ENCODE assay signal across 10 cellular contexts in the genomic region with DNA sequence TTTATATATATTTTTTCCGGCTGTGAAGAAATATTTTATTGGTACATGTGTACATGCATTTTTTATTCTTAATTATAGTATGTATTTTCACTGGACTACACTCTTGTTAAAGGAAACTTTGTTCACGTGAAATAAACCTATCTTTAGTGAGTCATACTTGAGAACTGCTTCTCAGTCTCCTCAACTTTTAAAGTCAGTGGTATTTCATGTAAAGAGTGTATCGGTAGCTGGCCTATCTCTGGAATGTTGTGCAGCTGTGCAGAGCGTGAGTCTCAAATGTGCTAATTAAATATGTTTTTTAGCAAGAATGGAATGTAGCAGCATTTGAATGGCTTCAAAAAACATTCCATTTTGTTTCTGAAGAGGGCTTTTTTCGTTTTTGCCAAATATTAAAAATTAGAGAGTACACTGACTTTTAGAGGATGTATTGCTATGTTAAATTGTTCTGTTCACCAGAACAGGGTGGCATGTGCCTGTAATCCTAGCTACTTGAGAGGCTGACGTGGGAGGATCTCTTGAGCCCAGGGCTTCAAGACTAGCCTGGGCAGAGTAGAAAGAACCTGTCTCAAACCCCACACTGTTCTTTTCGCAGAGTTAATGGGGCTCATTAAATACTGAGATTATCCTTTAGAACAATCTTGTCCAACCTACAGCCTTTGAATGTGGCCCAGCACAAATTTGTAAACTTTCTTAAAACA. TPM values are rescaled to one million over a fixed set of nuclear protein-coding genes. Genes with fewer than 3 reads are reported as not detected.
DNase-seq lines count a peak whose midpoint lies in the region; ATAC-seq, FAIRE-seq and TF ChIP-seq lines count a peak whose summit lies in the region.
"Had no signal": no experiment of that assay in that cellular context is flagged by ENCODE, and none has a peak within 500 bp of the region (broad histone marks: within the 10 kb centered on the region; RNA-seq: fewer than 3 reads in every experiment).

No MANE protein-coding gene starts in this region.

- TF ChIP-seq RAD21 in A549 (conservative IDR thresholded peaks at IDR 0.05 in 1 of 2, IDR thresholded peaks at IDR 0.05 in 1 of 2) = no peak

- no peak for TF ChIP-seq CTCF in A549 (IDR thresholded peaks at IDR 0.05)
- no peak for TF ChIP-seq CTCF in Loucy (conservative IDR thresholded peaks at IDR 0.05; ENCODE audit: low read length)
- TF ChIP-seq CTCF in endothelial cell of umbilical vein (IDR thresholded peaks at IDR 0.05; ENCODE audit: extremely low read depth in 1 of 2, insufficient read depth in 1 of 2, low read depth in 1 of 2, low read length in 2 of 2) = no peak
- no peak for TF ChIP-seq CTCF in nephron (IDR thresholded peaks at IDR 0.05; ENCODE audit: unreplicated experiment in 3 of 3)
- no peak for TF ChIP-seq CTCF in PC-9 (conservative IDR thresholded peaks at IDR 0.05)

- H3K27ac ChIP-seq in A549 = peak overlapping the region in 1 of 2 experiments; percentile 53; a peak in 4 of 6 replicates
- peak overlapping the region; percentile 45 for H3K27ac ChIP-seq in endothelial cell of umbilical vein (ENCODE audit: insufficient read depth, low read depth, low read length)
- no peak overlapping the region for H3K27ac ChIP-seq in PC-9

- H3K9me2 ChIP-seq in Loucy (replicated peaks; ENCODE audit: low read depth, low read length) = no peaks in the 10 kb centered on the region
- no peaks in the 10 kb centered on the region; the same call in 1 of the 2 replicates for H3K9me2 ChIP-seq in PC-9 (ENCODE audit: insufficient read depth)

- H3K4me1 ChIP-seq in A549 (peaks cover 56% of the 10 kb centered on the region), Loucy (ENCODE audit: insufficient read depth, low read length, poor library complexity, severe bottlenecking) (peaks cover 16% of the 10 kb centered on the region), endothelial cell of umbilical vein (ENCODE audit: control insufficient read depth, extremely low read depth, insufficient read depth, low read length) (peaks cover 33% of the 10 kb centered on the region), PC-9 (replicated peaks; ENCODE audit: insufficient read depth) (no peaks in the 10 kb centered on the region)

- H3K36me3 Mint-ChIP-seq in nephron (ENCODE audit: low read depth) = no peaks in the 10 kb centered on the region
- H3K36me3 Mint-ChIP-seq: activated naive CD4-positive, alpha-beta T cell treated with anti-CD3 and anti-CD28 coated beads, Interleukin-2, amount 50 U/mL, for 24 hours had no signal

- H3K9me1 ChIP-seq in endothelial cell of umbilical vein (replicated peaks; ENCODE audit: control insufficient read depth, extremely low read depth, insufficient read depth, low read length) = no peaks in the 10 kb centered on the region

- peak in 1 of 2 experiments; percentile 40; a peak in 3 of 6 replicates for ATAC-seq in A549

- no peaks in the 10 kb centered on the region for H3K9me3 Mint-ChIP-seq in nephron
- H3K9me3 Mint-ChIP-seq: activated naive CD4-positive, alpha-beta T cell treated with anti-CD3 and anti-CD28 coated beads, Interleukin-2, amount 50 U/mL, for 24 hours had no signal

- peak overlapping the region; percentile 79 to 83 (median 81) for H3K27ac Mint-ChIP-seq in nephron
- H3K27ac Mint-ChIP-seq: activated naive CD4-positive, alpha-beta T cell treated with anti-CD3 and anti-CD28 coated beads, Interleukin-2, amount 50 U/mL, for 24 hours had no signal

- TF ChIP-seq EP300 in A549 (IDR thresholded peaks at IDR 0.05) = no peak

- H3K9me3 ChIP-seq in A549 (no peaks in the 10 kb centered on the region), Loucy (ENCODE audit: insufficient read depth, low read depth, low read length) (no peaks in the 10 kb centered on the region), endothelial cell of umbilical vein (replicated peaks; ENCODE audit: control insufficient read depth, insufficient read depth, low read length) (no peaks in the 10 kb centered on the region), PC-9 (ENCODE audit: insufficient read depth, low read depth) (no peaks in the 10 kb centered on the region)

- FAIRE-seq in A549 (lab: Jason Lieb, UNC) (no peak), endothelial cell of umbilical vein (lab: Jason Lieb, UNC) (no peak)

- H3K79me2 ChIP-seq in Loucy (ENCODE audit: insufficient read depth, low read length) (peaks cover 7% of the 10 kb centered on the region; the same call in 1 of the 2 replicates), endothelial cell of umbilical vein (ENCODE audit: control insufficient read depth, insufficient read depth, low read length) (peaks cover 28% of the 10 kb centered on the region), PC-9 (ENCODE audit: low read depth) (no peaks in the 10 kb centered on the region)

- CTCF ChIA-PET in A549 (lab: Yijun Ruan, JAX) (interaction anchor here (0.6 to 1.4 kb wide), 3 partner anchors 32 to 363 kb away, joined by 3 to 6 read pairs (median 3); no protein-coding TSS in a partner anchor), endothelial cell of umbilical vein (lab: Charles Lee) (interaction anchor here (0.7 to 1.6 kb wide), 5 partner anchors 11 to 309 kb away, joined by 3 to 4 read pairs (median 3); no protein-coding TSS in a partner anchor), PC-9 (lab: Charles Lee) (no interaction called here)

- no peaks in the 10 kb centered on the region for H4K20me1 ChIP-seq in Loucy (ENCODE audit: insufficient read depth, low read length, poor library complexity, severe bottlenecking)
- H4K20me1 ChIP-seq in endothelial cell of umbilical vein (replicated peaks; ENCODE audit: control insufficient read depth, extremely low read depth, insufficient read depth, low read length) = no peaks in the 10 kb centered on the region
- no peaks in the 10 kb centered on the region for H4K20me1 ChIP-seq in PC-9 (ENCODE audit: insufficient read depth)

- peak overlapping the region in 2 of 3 experiments; percentile 72 to 81 for H3K4me3 Mint-ChIP-seq in nephron
- H3K4me3 Mint-ChIP-seq: activated naive CD4-positive, alpha-beta T cell treated with anti-CD3 and anti-CD28 coated beads, Interleukin-2, amount 50 U/mL, for 24 hours had no signal

- dilution Hi-C loops in endothelial cell of umbilical vein (cut with MboI; ENCODE audit: extremely low pct_ligation_motif_present, low sequenced_read_pairs) = no loop called here

- H2AFZ ChIP-seq in Loucy (ENCODE audit: low read length) (no peak overlapping the region), endothelial cell of umbilical vein (ENCODE audit: low read depth, low read length) (no peak overlapping the region), PC-9 (no peak overlapping the region)

- H3K4me1 Mint-ChIP-seq in nephron = peaks cover 74% of the 10 kb centered on the region
- H3K4me1 Mint-ChIP-seq: activated naive CD4-positive, alpha-beta T cell treated with anti-CD3 and anti-CD28 coated beads, Interleukin-2, amount 50 U/mL, for 24 hours had no signal

- intact Hi-C loops in endothelial cell of umbilical vein (cut with micrococcal nuclease) (loop anchor here (2.0 to 5.0 kb wide), 2 partner anchors 14 to 87 kb away; partner anchors contain the start of gene SPTBN1), PC-9 (cut with micrococcal nuclease; ENCODE audit: unreplicated experiment) (no loop called here)

- H3K4me3 ChIP-seq in A549 (no peak overlapping the region), Loucy (ENCODE audit: low read length, poor library complexity, severe bottlenecking) (no peak overlapping the region), endothelial cell of umbilical vein (replicated peaks in 1 of 3; ENCODE audit: insufficient read depth in 1 of 3, low read depth in 1 of 3, low read length in 3 of 3) (no peak overlapping the region), PC-9 (no peak overlapping the region)

- H3K4me2 ChIP-seq in A549 (peak overlapping the region; percentile 47), Loucy (ENCODE audit: low read depth, low read length, poor library complexity, severe bottlenecking) (peak overlapping the region; percentile 4), endothelial cell of umbilical vein (ENCODE audit: insufficient read depth, low read length) (peak overlapping the region; percentile 74), PC-9 (no peak overlapping the region)

- TF ChIP-seq POLR2A in A549 (IDR thresholded peaks at IDR 0.05; ENCODE audit: low read length) (no peak), endothelial cell of umbilical vein (IDR thresholded peaks at IDR 0.05; ENCODE audit: low read depth, low read length) (no peak)

- H3K27me3 ChIP-seq in Loucy (ENCODE audit: insufficient read depth, low read length, poor library complexity, severe bottlenecking) (no peaks in the 10 kb centered on the region), endothelial cell of umbilical vein (ENCODE audit: control insufficient read depth in 2 of 2, insufficient read depth in 2 of 2, low read length in 2 of 2) (no peaks in the 10 kb centered on the region), PC-9 (ENCODE audit: insufficient read depth, low read depth) (no peaks in the 10 kb centered on the region)

- DNase-seq in A549 (ENCODE audit: low read depth in 1 of 2, low spot score in 1 of 2) = no peak
- peak; percentile 77 for DNase-seq in endothelial cell of umbilical vein (ENCODE audit: low read depth, low spot score)
- DNase-seq in 8988T = no peak
- DNase-seq in kidney glomerular epithelial cell (lab: John Stamatoyannopoulos, UW) = no peak
- DNase-seq in NCI-H524 (lab: John Stamatoyannopoulos, UW) = no peak
- no peak for DNase-seq in PC-9
- DNase-seq: NCI-H524 treated with DMSO at 0.1 percent for 48 hours had no signal

- no peaks in the 10 kb centered on the region for H3K36me3 ChIP-seq in Loucy (ENCODE audit: insufficient read depth, low read length)
- no peaks in the 10 kb centered on the region for H3K36me3 ChIP-seq in endothelial cell of umbilical vein (ENCODE audit: control insufficient read depth in 2 of 2, extremely low read depth in 1 of 2, insufficient read depth in 2 of 2, low read length in 2 of 2)
- H3K36me3 ChIP-seq in PC-9 (ENCODE audit: low read depth) = no peaks in the 10 kb centered on the region

- POLR2A ChIA-PET in A549 (lab: Yijun Ruan, JAX) = interaction anchor here (1.2 kb wide), 1 partner anchor 13 kb away, joined by 6 read pairs; no protein-coding TSS in a partner anchor
- POLR2A ChIA-PET in endothelial cell of umbilical vein (lab: Charles Lee) = no interaction called here
- POLR2A ChIA-PET in PC-9 (lab: Charles Lee; ENCODE audit: unreplicated experiment) = interaction anchor here (0.5 kb wide), 1 partner anchor 476 kb away, joined by 3 read pairs; no protein-coding TSS in a partner anchor

- WGBS in A549 (ENCODE audit: missing lambda C conversion rate) = 74% methylated on average over 7 of the region's 7 CpGs

- H3K9ac ChIP-seq in Loucy (ENCODE audit: low read depth, low read length, poor library complexity, severe bottlenecking) (no peak overlapping the region), endothelial cell of umbilical vein (replicated peaks; ENCODE audit: extremely low read depth, insufficient read depth, low read length) (peak overlapping the region; percentile 30)

- H3F3A ChIP-seq in Loucy (ENCODE audit: low read depth) = 0 out of 2 replicates have a peak, but pooled peaks cover 5% of the 10 kb centered on the region
- no peaks in the 10 kb centered on the region for H3F3A ChIP-seq in PC-9 (ENCODE audit: insufficient read depth, low read depth)

- H3K27me3 Mint-ChIP-seq in nephron (ENCODE audit: low read depth) = no peaks in the 10 kb centered on the region
- H3K27me3 Mint-ChIP-seq: activated naive CD4-positive, alpha-beta T cell treated with anti-CD3 and anti-CD28 coated beads, Interleukin-2, amount 50 U/mL, for 24 hours had no signal

- BruUV-seq in endothelial cell of umbilical vein (replicated peaks; lab: Mats Ljungman, UMichigan) = TSS peak; percentile 4
- BruUV-seq in PC-9 (replicated peaks; lab: Mats Ljungman, UMichigan) = no TSS peak

RNA-seq across cellular contexts. Expression of gene SPTBN1, which starts 14.3 kb away (rescaled TPM):
- polyA plus RNA-seq in A549 (2011; rRNA removed) (126 and 201 TPM in 2 replicates), A549 (2017; fragmentation: RNase III; extraction: RNeasy Plus Mini Kit Qiagen cat#74134 plus additional on column Dnase treatment) (105 to 117 TPM (median 115 TPM) in 3 replicates), endothelial cell of umbilical vein (49.1 and 63.3 TPM in 2 replicates)
- polyA plus RNA-seq in A549 (2012; cell fraction: cytosol; rRNA removed) = 23.9 and 24.0 TPM in 2 replicates
- 235 and 325 TPM in 2 replicates for polyA plus RNA-seq in A549 (2012; cell fraction: nucleus; rRNA removed)
- 264 and 290 TPM in 2 replicates for polyA minus RNA-seq in A549 (2011; rRNA and poly(A)+ RNA removed)
- total RNA-seq in endothelial cell of umbilical vein (320 and 328 TPM in 2 replicates), PC-9 (2021) (234 and 262 TPM in 2 replicates)
- polyA plus RNA-seq in endothelial cell of umbilical vein (2011; cell fraction: cytosol; rRNA removed) = 38.1 and 40.3 TPM in 2 replicates
- 600 and 687 TPM in 2 replicates for polyA plus RNA-seq in endothelial cell of umbilical vein (2011; cell fraction: nucleus; rRNA removed)
- 196 and 207 TPM in 2 replicates for polyA plus RNA-seq in endothelial cell of umbilical vein (2012)
- 232 and 261 TPM in 2 replicates for polyA minus RNA-seq in endothelial cell of umbilical vein
- polyA minus RNA-seq in endothelial cell of umbilical vein (2011; cell fraction: cytosol; rRNA and poly(A)+ RNA removed) = 23.1 TPM
- 636 and 685 TPM in 2 replicates for polyA minus RNA-seq in endothelial cell of umbilical vein (2011; cell fraction: nucleus; rRNA and poly(A)+ RNA removed)
